21 cellular contexts compared by ENCODE assay signal in genomic region chr20:44224651-44225050, GRCh38. TPM values are rescaled to one million over a fixed set of nuclear protein-coding genes. Genes with fewer than 3 reads are reported as not detected.
"Had no signal": no experiment of that assay in that cellular context is flagged by ENCODE, and none has a peak within 500 bp of the region (broad histone marks: within the 10 kb centered on the region; RNA-seq: fewer than 3 reads in every experiment).

No MANE protein-coding gene starts in this region.

- H3K27me3 ChIP-seq: esophagus squamous epithelium, gastroesophageal sphincter, left lung, upper lobe of left lung, uterus had no signal

- H3K4me3 ChIP-seq: esophagus squamous epithelium, gastroesophageal sphincter, left lung, lower lobe of right lung, smooth muscle cell, upper lobe of left lung, uterus had no signal

- H3K36me3 ChIP-seq: esophagus squamous epithelium, left lung, upper lobe of left lung, uterus had no signal

- H3K36me3 Mint-ChIP-seq: naive B cell had no signal

- H3K27ac Mint-ChIP-seq: immature natural killer cell, memory B cell had no signal

- H3K27ac ChIP-seq: epithelial cell of prostate, esophagus squamous epithelium, gastroesophageal sphincter, left lung, lower lobe of right lung, upper lobe of left lung, uterus had no signal

- H3K9me3 Mint-ChIP-seq: effector memory CD8-positive, alpha-beta T cell; immature natural killer cell; memory B cell; naive B cell; neural crest cell had no signal

- H3K4me3 Mint-ChIP-seq: effector memory CD8-positive, alpha-beta T cell; immature natural killer cell; memory B cell; naive B cell; neural crest cell had no signal

- ATAC-seq: effector memory CD8-positive, alpha-beta T cell; gastroesophageal sphincter; left lung; lower lobe of right lung; right cardiac atrium had no signal

- H3K4me1 ChIP-seq: esophagus squamous epithelium, gastroesophageal sphincter, left lung, lower lobe of right lung, upper lobe of left lung, uterus had no signal

- H3K27me3 Mint-ChIP-seq: effector memory CD8-positive, alpha-beta T cell; memory B cell; naive B cell had no signal

- DNase-seq: effector memory CD8-positive, alpha-beta T cell; esophagus squamous epithelium; foreskin fibroblast; glutamatergic neuron; immature natural killer cell; left lung; lower lobe of right lung; midbrain; naive B cell; right cardiac atrium; stimulated activated CD4-positive, alpha-beta T cell treated with anti-CD3 and anti-CD28 coated beads, Interleukin-2, amount 100 ng/mL, for 48 hours; stimulated activated naive CD4-positive, alpha-beta T cell treated with Interleukin-2 at 50 U/mL for 16 hours; upper lobe of left lung; uterus had no signal

- H3K9me3 ChIP-seq: esophagus squamous epithelium, gastroesophageal sphincter, left lung, lower lobe of right lung, upper lobe of left lung, uterus had no signal

RNA-seq across cellular contexts. Expression of gene GDAP1L1, which starts 22.5 kb away (rescaled TPM):
- total RNA-seq: esophagus squamous epithelium, left lung, lower lobe of right lung, osteocyte, smooth muscle cell, upper lobe of left lung had no signal
- polyA plus RNA-seq: immature natural killer cell, keratinocyte, smooth muscle cell had no signal

RNA-seq across cellular contexts. Expression of gene JPH2, which starts 37.7 kb away (rescaled TPM):
- polyA plus RNA-seq: immature natural killer cell had no signal
